Comparison of ENCODE assay signal across 11 cellular contexts in genomic region chr6:1778693-1779235, GRCh38.
"Had no signal": no experiment of that assay in that cellular context is flagged by ENCODE, and none has a peak within 500 bp of the region (broad histone marks: within the 10 kb centered on the region; RNA-seq: fewer than 3 reads in every experiment).

No MANE protein-coding gene starts in this region.

- H3K36me3 ChIP-seq: esophagus muscularis mucosa, SJCRH30, uterus had no signal

- H3K27me3 ChIP-seq: esophagus muscularis mucosa, SJCRH30, uterus had no signal

- H3K27ac ChIP-seq: esophagus muscularis mucosa, SJCRH30, uterus had no signal

- DNase-seq: activated CD4-positive, alpha-beta memory T cell treated with anti-CD3 and anti-CD28 coated beads, Interleukin-2, amount 10 ng/mL, durations not matched to agents 7 days and 5 days; activated CD4-positive, alpha-beta T cell treated with anti-CD3 and anti-CD28 coated beads for 1 hour; activated CD8-positive, alpha-beta memory T cell treated with anti-CD3 and anti-CD28 coated beads, Interleukin-2, amount 50 U/mL, for 4 hours; activated naive CD4-positive, alpha-beta T cell; activated naive CD8-positive, alpha-beta T cell treated with anti-CD3 and anti-CD28 coated beads, Interleukin-2, amount 50 U/mL, for 24 hours; naive thymus-derived CD8-positive, alpha-beta T cell; occipital lobe; SJCRH30; stimulated activated CD4-positive, alpha-beta T cell treated with anti-CD3 and anti-CD28 coated beads, Interleukin-4, amount 100 ng/mL, for 24 hours; uterus had no signal

- ATAC-seq: activated naive CD8-positive, alpha-beta T cell treated with anti-CD3 and anti-CD28 coated beads, Interleukin-2, amount 50 U/mL, for 24 hours; naive thymus-derived CD8-positive, alpha-beta T cell had no signal

- H3K9me3 ChIP-seq: esophagus muscularis mucosa, SJCRH30, uterus had no signal

- H3K4me3 ChIP-seq: esophagus muscularis mucosa, SJCRH30, uterus had no signal

- H3K4me1 ChIP-seq: SJCRH30, uterus had no signal
